Comparison of ENCODE assay signal across 8 cellular contexts in genomic region chr2:176002684-176003225, GRCh38. TPM values are rescaled to one million over a fixed set of nuclear protein-coding genes. Genes with fewer than 3 reads are reported as not detected.
DNase-seq lines count a peak whose midpoint lies in the region; ATAC-seq and TF ChIP-seq lines count a peak whose summit lies in the region.

No MANE protein-coding gene starts in this region.

- peak overlapping the region; percentile 75 for H3K27ac ChIP-seq in naive thymus-derived CD4-positive, alpha-beta T cell (ENCODE audit: low read depth, low read length)

- intact Hi-C loops in activated CD4-positive, alpha-beta T cell treated with anti-CD3 and anti-CD28 coated beads for 36 hours (cut with DNase I, micrococcal nuclease) = loop anchor here (2.0 to 5.0 kb wide), 6 partner anchors 95 to 1755 kb away; partner anchors contain the start of genes ATF2 (in 1 of the 2), ATP5MC3 (in 1 of the 2), HOXD12 (in 1 of the 2) and MTX2 (in 1 of the 2)
- intact Hi-C loops in naive thymus-derived CD4-positive, alpha-beta T cell (cut with micrococcal nuclease) = loop anchor here (1.0 to 10.0 kb wide), 13 partner anchors 74 to 1755 kb away; partner anchors contain the start of genes ATF2 (in 2 of the 2), OLA1 (in 2 of the 2), ATP5MC3 (in 1 of the 2) and HNRNPA3 (in 1 of the 2)

- peak; percentile 8 for ATAC-seq in activated CD4-positive, alpha-beta T cell treated with anti-CD3 and anti-CD28 coated beads for 36 hours
- peak; percentile 6 for ATAC-seq in HG03280 (IDR thresholded peaks at IDR 0.05; ENCODE audit: unreplicated experiment)
- peak; percentile 23 for ATAC-seq in SK-N-SH treated with all-trans-retinoic acid at 6 μM for 48 hours
- ATAC-seq in naive thymus-derived CD4-positive, alpha-beta T cell = no peak
- ATAC-seq in HG03159 (IDR thresholded peaks at IDR 0.05; ENCODE audit: unreplicated experiment) = no peak

- peak overlapping the region; percentile 84 for H3K4me3 ChIP-seq in naive thymus-derived CD4-positive, alpha-beta T cell (ENCODE audit: low read length)

- DNase-seq in activated CD4-positive, alpha-beta T cell treated with anti-CD3 and anti-CD28 coated beads for 36 hours = peak; percentile 25
- DNase-seq in activated CD4-positive, alpha-beta T cell treated with anti-CD3 and anti-CD28 coated beads, Interleukin-2, amount 50 U/mL, for 1 hour = no peak
- DNase-seq in erythroblast (lab: John Stamatoyannopoulos, UW) (peak; percentile 79 to 86), cerebellar nuclear complex (lab: John Stamatoyannopoulos, UW) (no peak)
- DNase-seq in naive thymus-derived CD4-positive, alpha-beta T cell = peak in 2 of 9 donors; percentile 9 to 10

- H3K9me3 ChIP-seq in naive thymus-derived CD4-positive, alpha-beta T cell (ENCODE audit: control insufficient read depth in 2 of 3, low read length in 3 of 3) = no peaks in the 10 kb centered on the region

- peak overlapping the region; percentile 99 for H3K4me3 Mint-ChIP-seq in activated CD4-positive, alpha-beta T cell treated with anti-CD3 and anti-CD28 coated beads for 36 hours
- peak overlapping the region; percentile 89 to 96 (median 92) for H3K4me3 Mint-ChIP-seq in naive thymus-derived CD4-positive, alpha-beta T cell

- H3K4me1 ChIP-seq in naive thymus-derived CD4-positive, alpha-beta T cell (ENCODE audit: control insufficient read depth in 2 of 2, insufficient read depth in 2 of 2, low read length in 2 of 2) = peaks cover 11 to 16% of the 10 kb centered on the region in 2 donors

- no peaks in the 10 kb centered on the region for H3K27me3 Mint-ChIP-seq in activated CD4-positive, alpha-beta T cell treated with anti-CD3 and anti-CD28 coated beads for 36 hours
- peaks cover 0 to 12% (median 0%) of the 10 kb centered on the region in 5 donors for H3K27me3 Mint-ChIP-seq in naive thymus-derived CD4-positive, alpha-beta T cell

- H3K4me1 Mint-ChIP-seq in activated CD4-positive, alpha-beta T cell treated with anti-CD3 and anti-CD28 coated beads for 36 hours = peaks cover 19% of the 10 kb centered on the region
- H3K4me1 Mint-ChIP-seq in naive thymus-derived CD4-positive, alpha-beta T cell = peaks cover 18 to 32% (median 31%) of the 10 kb centered on the region in 7 donors

- H3K9me3 Mint-ChIP-seq in activated CD4-positive, alpha-beta T cell treated with anti-CD3 and anti-CD28 coated beads for 36 hours (ENCODE audit: low read depth) = no peaks in the 10 kb centered on the region
- no peaks in the 10 kb centered on the region for H3K9me3 Mint-ChIP-seq in naive thymus-derived CD4-positive, alpha-beta T cell

- H3K36me3 ChIP-seq in naive thymus-derived CD4-positive, alpha-beta T cell (ENCODE audit: control insufficient read depth in 2 of 3, insufficient read depth in 3 of 3, low read length in 3 of 3) = no peaks in the 10 kb centered on the region

- POLR2A ChIA-PET in activated CD4-positive, alpha-beta T cell treated with anti-CD3 and anti-CD28 coated beads for 36 hours (lab: Charles Lee) = no interaction called here
- POLR2A ChIA-PET in naive thymus-derived CD4-positive, alpha-beta T cell (lab: Charles Lee) = interaction anchor here (0.6 to 1.0 kb wide), 4 partner anchors 551 to 1388 kb away, joined by 3 to 5 read pairs (median 3); no protein-coding TSS in a partner anchor

- no peaks in the 10 kb centered on the region for H3K27me3 ChIP-seq in naive thymus-derived CD4-positive, alpha-beta T cell (ENCODE audit: control insufficient read depth in 2 of 2, insufficient read depth in 2 of 2, low read length in 2 of 2)

- no peak for TF ChIP-seq POLR2A in erythroblast (IDR thresholded peaks at IDR 0.05; ENCODE audit: low read length)

- H3K36me3 Mint-ChIP-seq in activated CD4-positive, alpha-beta T cell treated with anti-CD3 and anti-CD28 coated beads for 36 hours (ENCODE audit: low read depth) = no peaks in the 10 kb centered on the region
- peaks cover 0 to 3% (median 0%) of the 10 kb centered on the region in 5 donors for H3K36me3 Mint-ChIP-seq in naive thymus-derived CD4-positive, alpha-beta T cell

- CTCF ChIA-PET in activated CD4-positive, alpha-beta T cell treated with anti-CD3 and anti-CD28 coated beads for 36 hours (lab: Charles Lee) = interaction anchor here (1.3 kb wide), 1 partner anchor 76 kb away, joined by 3 read pairs; no protein-coding TSS in a partner anchor
- CTCF ChIA-PET in naive thymus-derived CD4-positive, alpha-beta T cell (lab: Charles Lee) = no interaction called here

- peak overlapping the region; percentile 87 for H3K27ac Mint-ChIP-seq in activated CD4-positive, alpha-beta T cell treated with anti-CD3 and anti-CD28 coated beads for 36 hours
- H3K27ac Mint-ChIP-seq in naive thymus-derived CD4-positive, alpha-beta T cell = peak overlapping the region; percentile 79 to 99 (median 92)

TF ChIP-seq in SK-N-SH treated with all-trans-retinoic acid at 6 μM for 48 hours, 23 proteins besides CTCF, POLR2A, EP300 and RAD21:
- TF ChIP-seq ZFP3 (CRISPR knock-in tag; IDR thresholded peaks at IDR 0.05) = no peak
- TF ChIP-seq ESRRG (CRISPR knock-in tag; IDR thresholded peaks at IDR 0.05) = no peak
- TF ChIP-seq ZNF8 (CRISPR knock-in tag; IDR thresholded peaks at IDR 0.05) = no peak
- TF ChIP-seq GLIS3 (CRISPR knock-in tag; IDR thresholded peaks at IDR 0.05) = no peak
- TF ChIP-seq SNAI2 (CRISPR knock-in tag; IDR thresholded peaks at IDR 0.05) = no peak
- no peak for TF ChIP-seq RARB (CRISPR knock-in tag; IDR thresholded peaks at IDR 0.05)
- TF ChIP-seq TCF4 (CRISPR knock-in tag; IDR thresholded peaks at IDR 0.05; ENCODE audit: borderline replicate concordance) = no peak
- no peak for TF ChIP-seq ARNTL (CRISPR knock-in tag; IDR thresholded peaks at IDR 0.05; ENCODE audit: borderline replicate concordance, low read depth)
- no peak for TF ChIP-seq PPARA (CRISPR knock-in tag; IDR thresholded peaks at IDR 0.05; ENCODE audit: borderline replicate concordance)

RNA-seq across cellular contexts. Expression of gene LNPK, which starts 0.7 kb away (rescaled TPM):
- total RNA-seq in activated CD4-positive, alpha-beta T cell treated with anti-CD3 and anti-CD28 coated beads for 36 hours = 10 to 100 TPM; 27.3 to 36.0 TPM
- total RNA-seq in naive thymus-derived CD4-positive, alpha-beta T cell = 10 to 100 TPM; 19.4 to 36.8 (median 24.0) TPM
- 10 to 100 TPM; 13.7 to 14.8 TPM for polyA plus RNA-seq in naive thymus-derived CD4-positive, alpha-beta T cell

Comparison
In these comparisons a context has a peak if more than half of its experiments do, and no peak if none do; other contexts are left out.
1. DNase-seq: peak in activated CD4-positive, alpha-beta T cell treated with anti-CD3 and anti-CD28 coated beads for 36 hours (single experiment) and erythroblast (2 of 2); none in activated CD4-positive, alpha-beta T cell treated with anti-CD3 and anti-CD28 coated beads, Interleukin-2, amount 50 U/mL, for 1 hour (single experiment) and cerebellar nuclear complex (0 of 2).
2. ATAC-seq: peak in activated CD4-positive, alpha-beta T cell treated with anti-CD3 and anti-CD28 coated beads for 36 hours (single experiment), HG03280 (single experiment) and SK-N-SH treated with all-trans-retinoic acid at 6 μM for 48 hours (single experiment); none in naive thymus-derived CD4-positive, alpha-beta T cell (single experiment) and HG03159 (single experiment).